ENCODE assay signal across 1 cellular context in the genomic region with DNA sequence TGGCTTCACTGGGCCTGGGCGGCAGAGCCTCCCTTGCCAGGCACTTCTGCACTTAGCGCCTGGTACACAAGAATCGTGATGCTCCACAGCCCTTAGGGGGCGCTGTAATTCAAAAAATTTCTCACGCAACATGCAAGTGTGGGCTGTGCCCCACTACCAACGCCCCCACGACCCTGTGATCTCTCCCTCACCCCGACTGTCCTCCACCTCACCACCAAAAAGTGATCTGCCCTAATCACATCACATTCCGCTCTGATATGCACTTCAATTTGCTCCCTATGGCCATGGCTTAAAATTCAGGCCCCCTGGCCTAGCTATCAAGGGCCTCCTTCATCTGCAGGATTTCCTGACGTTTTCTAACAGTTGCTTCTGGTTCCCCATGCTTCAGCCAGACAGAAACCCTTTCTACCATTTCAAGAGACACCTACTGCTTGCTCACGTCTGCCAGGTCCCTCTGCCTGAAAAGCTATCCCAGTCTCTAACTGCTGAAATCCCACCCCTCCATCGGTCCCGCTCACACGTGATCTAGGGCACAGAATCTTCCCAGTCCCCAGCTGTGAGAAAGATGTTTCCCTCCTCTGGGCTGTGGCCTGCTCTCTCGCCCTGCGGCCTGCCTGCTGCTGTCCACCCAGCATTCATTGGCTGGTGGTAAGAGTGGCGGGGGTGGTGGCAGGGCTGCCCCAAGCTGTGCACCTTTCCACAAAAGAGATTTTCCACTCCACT.
TF ChIP-seq lines count a peak whose summit lies in the region.

No MANE protein-coding gene starts in this region.

TF ChIP-seq in GM12878, 131 proteins besides CTCF, POLR2A, EP300 and RAD21:
- TF ChIP-seq, protein P1, sequence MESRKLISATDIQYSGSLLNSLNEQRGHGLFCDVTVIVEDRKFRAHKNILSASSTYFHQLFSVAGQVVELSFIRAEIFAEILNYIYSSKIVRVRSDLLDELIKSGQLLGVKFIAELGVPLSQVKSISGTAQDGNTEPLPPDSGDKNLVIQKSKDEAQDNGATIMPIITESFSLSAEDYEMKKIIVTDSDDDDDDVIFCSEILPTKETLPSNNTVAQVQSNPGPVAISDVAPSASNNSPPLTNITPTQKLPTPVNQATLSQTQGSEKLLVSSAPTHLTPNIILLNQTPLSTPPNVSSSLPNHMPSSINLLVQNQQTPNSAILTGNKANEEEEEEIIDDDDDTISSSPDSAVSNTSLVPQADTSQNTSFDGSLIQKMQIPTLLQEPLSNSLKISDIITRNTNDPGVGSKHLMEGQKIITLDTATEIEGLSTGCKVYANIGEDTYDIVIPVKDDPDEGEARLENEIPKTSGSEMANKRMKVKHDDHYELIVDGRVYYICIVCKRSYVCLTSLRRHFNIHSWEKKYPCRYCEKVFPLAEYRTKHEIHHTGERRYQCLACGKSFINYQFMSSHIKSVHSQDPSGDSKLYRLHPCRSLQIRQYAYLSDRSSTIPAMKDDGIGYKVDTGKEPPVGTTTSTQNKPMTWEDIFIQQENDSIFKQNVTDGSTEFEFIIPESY (IDR thresholded peaks at IDR 0.05): peak; percentile 40; the same call in 1 of the 2 replicates
- TF ChIP-seq RBBP5 (conservative IDR thresholded peaks at IDR 0.05): no peak
